In the genomic region with DNA sequence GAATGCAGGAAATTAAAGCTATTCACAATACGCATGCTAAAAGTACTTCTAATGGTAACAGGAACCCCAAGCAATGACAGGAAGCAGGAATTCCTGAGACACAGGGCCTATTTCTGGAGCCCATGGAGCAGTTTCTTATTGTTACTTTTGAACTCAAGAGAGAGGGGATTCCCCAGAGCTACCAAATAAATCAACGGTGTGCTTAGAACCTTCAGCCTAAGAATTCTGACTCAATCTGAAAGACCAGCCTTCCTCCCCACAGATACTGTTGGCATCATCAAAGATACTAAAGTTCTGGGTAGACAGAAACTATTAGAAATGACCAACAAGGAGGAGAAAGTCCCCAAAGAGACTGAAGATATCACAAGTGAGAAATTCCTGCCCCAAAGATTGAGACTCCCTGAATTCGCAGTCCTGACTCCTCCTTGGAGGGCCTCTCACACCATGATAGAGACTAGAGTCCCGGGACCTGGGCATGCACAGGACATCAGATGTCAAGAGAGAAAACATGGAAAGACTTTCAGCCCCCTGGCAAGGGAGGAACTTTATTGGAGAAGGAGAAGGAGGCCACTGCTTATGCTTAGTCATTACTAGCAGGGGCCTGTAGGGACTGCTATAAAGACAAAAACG, we compare ENCODE assay signal across 12 cellular contexts. TPM values are rescaled to one million over a fixed set of nuclear protein-coding genes. Genes with fewer than 3 reads are reported as not detected.
DNase-seq lines count a peak whose midpoint lies in the region; ATAC-seq, FAIRE-seq and TF ChIP-seq lines count a peak whose summit lies in the region.
"Had no signal": no experiment of that assay in that cellular context is flagged by ENCODE, and none has a peak within 500 bp of the region (broad histone marks: within the 10 kb centered on the region; RNA-seq: fewer than 3 reads in every experiment).

No MANE protein-coding gene starts in this region.

- H3K36me3 Mint-ChIP-seq in activated B cell treated with CpG ODN at 0.5 μM for 24 hours (ENCODE audit: low read depth) = no peaks in the 10 kb centered on the region
- H3K36me3 Mint-ChIP-seq in CD8-positive, alpha-beta T cell = no peaks in the 10 kb centered on the region

- H3K4me1 Mint-ChIP-seq in activated B cell treated with CpG ODN at 0.5 μM for 24 hours = peaks cover 14% of the 10 kb centered on the region
- H3K4me1 Mint-ChIP-seq in CD8-positive, alpha-beta T cell (ENCODE audit: low read depth) = peaks cover 25% of the 10 kb centered on the region

- FAIRE-seq in urothelium cell line (lab: Jason Lieb, UNC) = no peak

- H3K27me3 ChIP-seq in CD8-positive, alpha-beta T cell (ENCODE audit: insufficient read depth, low read length) = no peaks in the 10 kb centered on the region
- H3K27me3 ChIP-seq in vagina = no peaks in the 10 kb centered on the region

- H3K4me1 ChIP-seq in CD8-positive, alpha-beta T cell (ENCODE audit: insufficient read depth, low read length) = peaks cover 21% of the 10 kb centered on the region
- peaks cover 7% of the 10 kb centered on the region for H3K4me1 ChIP-seq in vagina

- TF ChIP-seq CTCF in GM12865 (IDR thresholded peaks at IDR 0.05; ENCODE audit: insufficient read depth, low read depth, low read length, missing control alignments) (no peak), activated B cell treated with CpG ODN at 0.5 μM for 24 hours (IDR thresholded peaks at IDR 0.05) (no peak), vagina (IDR thresholded peaks at IDR 0.05) (no peak)
- no peak for TF ChIP-seq CTCF in CD8-positive, alpha-beta T cell (IDR thresholded peaks at IDR 0.05)

- intact Hi-C loops in activated B cell treated with CpG ODN at 0.5 μM for 24 hours (cut with micrococcal nuclease) (no loop called here), vagina (cut with DNase I) (no loop called here)
- intact Hi-C loops in CD8-positive, alpha-beta T cell (cut with DNase I, micrococcal nuclease) = no loop called here

- ATAC-seq in GM19023 (IDR thresholded peaks at IDR 0.05; ENCODE audit: unreplicated experiment) (peak; percentile 73), HG02870 (IDR thresholded peaks at IDR 0.05; ENCODE audit: unreplicated experiment) (peak; percentile 86), activated B cell treated with CpG ODN at 0.5 μM for 24 hours (ENCODE audit: low read depth) (peak; percentile 52)
- ATAC-seq in CD8-positive, alpha-beta T cell = no peak

- peaks cover 3% of the 10 kb centered on the region for H3K9me3 Mint-ChIP-seq in activated B cell treated with CpG ODN at 0.5 μM for 24 hours
- H3K9me3 Mint-ChIP-seq in CD8-positive, alpha-beta T cell = no peaks in the 10 kb centered on the region

- DNase-seq in GM12865 (ENCODE audit: low read depth) = peak; percentile 76
- no peak for DNase-seq in activated B cell treated with CpG ODN at 0.5 μM for 24 hours
- DNase-seq in CD8-positive, alpha-beta T cell = no peak
- no peak for DNase-seq in urothelium cell line (ENCODE audit: low spot score)
- DNase-seq in vagina (ENCODE audit: extremely low spot score in 2 of 2) = no peak
- DNase-seq in NCI-H146 treated with DMSO at 0.1 percent for 48 hours (lab: John Stamatoyannopoulos, UW; ENCODE audit: unreplicated experiment) = no peak
- DNase-seq: DMS79; NCI-H2171 treated with DMSO at 0.1 percent for 48 hours; stimulated activated CD4-positive, alpha-beta T cell treated with anti-CD3 and anti-CD28 coated beads, Interleukin-12 subunit alpha, Interleukin-12 subunit beta, amount 100 ng/mL, for 4 hours had no signal

- no peak for TF ChIP-seq POLR2A in vagina (IDR thresholded peaks at IDR 0.05)

- POLR2A ChIA-PET in activated B cell treated with CpG ODN at 0.5 μM for 24 hours (lab: Charles Lee) = no interaction called here
- POLR2A ChIA-PET in CD8-positive, alpha-beta T cell (lab: Charles Lee) = no interaction called here

- no peaks in the 10 kb centered on the region for H3K9me3 ChIP-seq in CD8-positive, alpha-beta T cell (ENCODE audit: low read length)
- no peaks in the 10 kb centered on the region for H3K9me3 ChIP-seq in vagina

- H3K27me3 Mint-ChIP-seq in activated B cell treated with CpG ODN at 0.5 μM for 24 hours = no peaks in the 10 kb centered on the region
- peaks cover 5% of the 10 kb centered on the region for H3K27me3 Mint-ChIP-seq in CD8-positive, alpha-beta T cell (ENCODE audit: low read depth)

- CTCF ChIA-PET in activated B cell treated with CpG ODN at 0.5 μM for 24 hours (lab: Charles Lee) = no interaction called here
- CTCF ChIA-PET in CD8-positive, alpha-beta T cell (lab: Charles Lee) = no interaction called here

- H3K4me3 ChIP-seq in GM12865 (ENCODE audit: low read depth, low read length) (no peak overlapping the region), vagina (no peak overlapping the region)
- H3K4me3 ChIP-seq in CD8-positive, alpha-beta T cell (ENCODE audit: low read depth, low read length) = no peak overlapping the region

- no peak overlapping the region for H3K27ac ChIP-seq in CD8-positive, alpha-beta T cell (ENCODE audit: low read depth, low read length)
- no peak overlapping the region for H3K27ac ChIP-seq in vagina
- H3K27ac ChIP-seq: epithelial cell of prostate had no signal

- no peaks in the 10 kb centered on the region for H3K36me3 ChIP-seq in CD8-positive, alpha-beta T cell (ENCODE audit: insufficient read depth, low read length)
- no peaks in the 10 kb centered on the region for H3K36me3 ChIP-seq in vagina

- H3K27ac Mint-ChIP-seq in activated B cell treated with CpG ODN at 0.5 μM for 24 hours = no peak overlapping the region
- H3K27ac Mint-ChIP-seq in CD8-positive, alpha-beta T cell = no peak overlapping the region

- H3K4me3 Mint-ChIP-seq in activated B cell treated with CpG ODN at 0.5 μM for 24 hours = no peak overlapping the region
- no peak overlapping the region for H3K4me3 Mint-ChIP-seq in CD8-positive, alpha-beta T cell

RNA-seq across cellular contexts. Expression of a gene that starts 32.7 kb away (rescaled TPM):
- 160 and 163 TPM in 2 replicates for total RNA-seq in activated B cell treated with CpG ODN at 0.5 μM for 24 hours
- 100 to 1,000 TPM; 155 to 161 TPM for total RNA-seq in CD8-positive, alpha-beta T cell
- total RNA-seq in vagina = 35.4 TPM

RNA-seq across cellular contexts. Expression of a gene that starts 46.8 kb away (rescaled TPM):
- total RNA-seq in activated B cell treated with CpG ODN at 0.5 μM for 24 hours = not detected in 2 replicates
- total RNA-seq in CD8-positive, alpha-beta T cell = not detected
- 20.1 TPM for total RNA-seq in vagina

Comparison
In these comparisons a context has a peak if more than half of its experiments do, and no peak if none do; other contexts are left out.
1. RNA of a gene that starts 46.8 kb away (total RNA-seq): 20.1 TPM in vagina (single experiment); not detected in CD8-positive, alpha-beta T cell and not detected in activated B cell treated with CpG ODN at 0.5 μM for 24 hours; every median in the first group is over 10 times any median in the second.